8 cellular contexts compared by ENCODE assay signal in genomic region chr5:149063017-149063687, GRCh38. TPM values are rescaled to one million over a fixed set of nuclear protein-coding genes. Genes with fewer than 3 reads are reported as not detected.
DNase-seq lines count a peak whose midpoint lies in the region; ATAC-seq and TF ChIP-seq lines count a peak whose summit lies in the region.

TSS of gene SH3TC2 (minus strand) at chr5:149063062. CDS start at chr5:149063022, 40 bp downstream.

- TF ChIP-seq CTCF in GM10266 (IDR thresholded peaks at IDR 0.05; ENCODE audit: control insufficient read depth, insufficient read depth, low read depth, missing control alignments) = no peak

- peak within 1 kb of the TSS; percentile 16 for H3K27ac Mint-ChIP-seq in dendritic cell treated with granulocyte-macrophage colony-stimulating factor and Interleukin-4, amounts not matched to agents 40 ng/mL and 50 ng/mL, for 4 days

- H3K36me3 Mint-ChIP-seq in dendritic cell treated with granulocyte-macrophage colony-stimulating factor and Interleukin-4, amounts not matched to agents 40 ng/mL and 50 ng/mL, for 4 days (ENCODE audit: low read depth) = no peaks in the 10 kb centered on the region

- no peaks in the 10 kb centered on the region for H3K9me3 Mint-ChIP-seq in dendritic cell treated with granulocyte-macrophage colony-stimulating factor and Interleukin-4, amounts not matched to agents 40 ng/mL and 50 ng/mL, for 4 days

- no peaks in the 10 kb centered on the region for H3K27me3 ChIP-seq in HUES64 (ENCODE audit: insufficient read depth, low read length)
- H3K27me3 ChIP-seq in layer of hippocampus (ENCODE audit: control insufficient read depth, insufficient read depth, low read length) = no peaks in the 10 kb centered on the region

- H3K4me1 Mint-ChIP-seq in dendritic cell treated with granulocyte-macrophage colony-stimulating factor and Interleukin-4, amounts not matched to agents 40 ng/mL and 50 ng/mL, for 4 days (ENCODE audit: low read depth) = peaks cover 36% of the 10 kb centered on the region

- 0 out of 2 replicates have a peak, but pooled peaks cover 2% of the 10 kb centered on the region for H3K9me3 ChIP-seq in HUES64 (ENCODE audit: insufficient read depth, low read depth, low read length)

- H3K27ac ChIP-seq in HUES64 (ENCODE audit: low read depth, low read length) (peak within 1 kb of the TSS; percentile 42), layer of hippocampus (ENCODE audit: low read depth, low read length) (peak within 1 kb of the TSS; percentile 96), temporal lobe (ENCODE audit: low read depth, low read length) (peak within 1 kb of the TSS; percentile 98)

- peak within 1 kb of the TSS; percentile 33; the same call in 1 of the 2 replicates for H3K9ac ChIP-seq in HUES64 (ENCODE audit: low read depth, low read length)

- DNase-seq in activated CD4-positive, alpha-beta T cell treated with anti-CD3 and anti-CD28 coated beads for 48 hours = no peak
- DNase-seq in GM10266 (ENCODE audit: extremely low spot score) = no peak

- no peaks in the 10 kb centered on the region for H3K36me3 ChIP-seq in HUES64 (ENCODE audit: insufficient read depth, low read length)

- no peaks in the 10 kb centered on the region for H3K27me3 Mint-ChIP-seq in dendritic cell treated with granulocyte-macrophage colony-stimulating factor and Interleukin-4, amounts not matched to agents 40 ng/mL and 50 ng/mL, for 4 days

- no peak within 1 kb of the TSS for H3K4me3 Mint-ChIP-seq in dendritic cell treated with granulocyte-macrophage colony-stimulating factor and Interleukin-4, amounts not matched to agents 40 ng/mL and 50 ng/mL, for 4 days

- no peak for ATAC-seq in GM21423 (IDR thresholded peaks at IDR 0.05; ENCODE audit: unreplicated experiment)
- no peak for ATAC-seq in HG03045 (IDR thresholded peaks at IDR 0.05; ENCODE audit: unreplicated experiment)

- no peak within 1 kb of the TSS for H3K4me3 ChIP-seq in HUES64 (ENCODE audit: low read length)

- intact Hi-C loops in dendritic cell treated with granulocyte-macrophage colony-stimulating factor and Interleukin-4, amounts not matched to agents 40 ng/mL and 50 ng/mL, for 4 days (cut with micrococcal nuclease) = no loop called here

- peaks cover 16% of the 10 kb centered on the region for H3K4me1 ChIP-seq in HUES64 (ENCODE audit: insufficient read depth, low read length)

- WGBS in HUES64 = 16% methylated on average over 9 of the region's 9 CpGs

RNA-seq across cellular contexts. Expression of gene SH3TC2, which starts in this region (rescaled TPM):
- polyA plus RNA-seq in HUES64 (2013, experiment 1 of 2) = 0.25 TPM
- polyA plus RNA-seq in HUES64 (2013, experiment 2 of 2) = 1.6 TPM
- 0.49 TPM for total RNA-seq in temporal lobe

Comparison
In these comparisons a context has a peak if more than half of its experiments do, and no peak if none do; other contexts are left out.
1. H3K27ac ChIP-seq: peak in every context shown above with its lines; median percentile 98 in temporal lobe; 96 in layer of hippocampus; 42 in HUES64.